13 cellular contexts compared by ENCODE assay signal in the genomic region with DNA sequence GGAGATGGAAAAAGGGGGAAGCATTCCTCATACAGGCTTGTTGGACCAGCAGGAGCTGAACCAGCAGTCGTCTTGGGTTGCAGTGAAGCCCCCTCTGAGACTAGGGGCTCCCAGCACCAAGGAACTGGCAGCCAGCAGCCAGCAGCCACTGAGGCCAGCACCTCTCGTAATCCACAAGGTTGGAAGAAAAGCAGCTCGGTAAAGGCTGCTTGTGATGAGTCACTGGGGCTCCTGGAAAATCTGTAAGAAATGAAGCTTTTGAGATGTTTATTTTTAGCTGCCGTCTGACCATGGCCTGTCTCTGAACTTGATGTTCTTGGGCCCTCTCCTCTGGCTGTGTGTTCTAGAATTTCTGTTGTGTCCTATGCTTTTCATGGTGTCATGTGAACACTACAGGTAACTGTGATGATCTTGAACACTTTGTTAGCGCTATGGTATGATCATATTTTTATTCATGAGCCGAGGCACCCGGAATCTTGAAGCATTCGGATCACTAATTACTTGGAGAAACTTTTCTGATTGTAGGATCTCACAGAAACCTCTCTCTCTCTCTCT. TPM values are rescaled to one million over a fixed set of nuclear protein-coding genes. Genes with fewer than 3 reads are reported as not detected.
DNase-seq lines count a peak whose midpoint lies in the region; ATAC-seq, FAIRE-seq and TF ChIP-seq lines count a peak whose summit lies in the region.
"Had no signal": no experiment of that assay in that cellular context is flagged by ENCODE, and none has a peak within 500 bp of the region (broad histone marks: within the 10 kb centered on the region; RNA-seq: fewer than 3 reads in every experiment).

No MANE protein-coding gene starts in this region.

- no peaks in the 10 kb centered on the region for H3K36me3 ChIP-seq in astrocyte (ENCODE audit: insufficient read depth, low read length)
- H3K36me3 ChIP-seq: heart left ventricle had no signal

- H3K27me3 Mint-ChIP-seq in astrocyte (ENCODE audit: low read depth, unreplicated experiment): no peaks in the 10 kb centered on the region
- H3K27me3 Mint-ChIP-seq in stimulated activated memory B cell treated with anti-CD40 and anti-IgM and Interleukin-4, amounts not matched to agents 10 μg/mL and 1 μg/mL and 100 μg/mL, for 72 hours: no peaks in the 10 kb centered on the region
- H3K27me3 Mint-ChIP-seq in activated CD8-positive, alpha-beta T cell treated with anti-CD3 and anti-CD28 coated beads for 36 hours: peaks cover 11% of the 10 kb centered on the region
- H3K27me3 Mint-ChIP-seq in immature natural killer cell (ENCODE audit: low read depth in 3 of 3): peaks cover 4 to 24% (median 5%) of the 10 kb centered on the region in 3 donors

- peak overlapping the region; percentile 20 for H3K4me3 Mint-ChIP-seq in astrocyte (ENCODE audit: unreplicated experiment)
- H3K4me3 Mint-ChIP-seq in stimulated activated memory B cell treated with anti-CD40 and anti-IgM and Interleukin-4, amounts not matched to agents 10 μg/mL and 1 μg/mL and 100 μg/mL, for 72 hours: no peak overlapping the region
- no peak overlapping the region for H3K4me3 Mint-ChIP-seq in activated CD8-positive, alpha-beta T cell treated with anti-CD3 and anti-CD28 coated beads for 36 hours
- H3K4me3 Mint-ChIP-seq in immature natural killer cell: no peak overlapping the region
- H3K4me3 Mint-ChIP-seq: central memory CD8-positive, alpha-beta T cell had no signal

- peaks cover 28% of the 10 kb centered on the region for H3K4me1 Mint-ChIP-seq in astrocyte (ENCODE audit: low read depth, unreplicated experiment)
- H3K4me1 Mint-ChIP-seq in stimulated activated memory B cell treated with anti-CD40 and anti-IgM and Interleukin-4, amounts not matched to agents 10 μg/mL and 1 μg/mL and 100 μg/mL, for 72 hours: peaks cover 11% of the 10 kb centered on the region
- H3K4me1 Mint-ChIP-seq in activated CD8-positive, alpha-beta T cell treated with anti-CD3 and anti-CD28 coated beads for 36 hours (ENCODE audit: low read depth): peaks cover 4% of the 10 kb centered on the region
- no peaks in the 10 kb centered on the region for H3K4me1 Mint-ChIP-seq in immature natural killer cell
- H3K4me1 Mint-ChIP-seq: central memory CD8-positive, alpha-beta T cell had no signal

- H3K27ac ChIP-seq in astrocyte (ENCODE audit: low read depth, low read length): peak overlapping the region; percentile 65

- intact Hi-C loops in activated CD8-positive, alpha-beta T cell treated with anti-CD3 and anti-CD28 coated beads for 36 hours (cut with micrococcal nuclease): no loop called here

- H3K4me3 ChIP-seq in astrocyte (ENCODE audit: insufficient read depth, low read depth, low read length) (peak overlapping the region; percentile 23), foreskin fibroblast (ENCODE audit: low read depth in 1 of 2, low read length in 2 of 2) (no peak overlapping the region)
- H3K4me3 ChIP-seq: heart left ventricle had no signal

- H3K27ac Mint-ChIP-seq in astrocyte (ENCODE audit: unreplicated experiment): peak overlapping the region; percentile 95
- peak overlapping the region; percentile 37 for H3K27ac Mint-ChIP-seq in stimulated activated memory B cell treated with anti-CD40 and anti-IgM and Interleukin-4, amounts not matched to agents 10 μg/mL and 1 μg/mL and 100 μg/mL, for 72 hours
- no peak overlapping the region for H3K27ac Mint-ChIP-seq in activated CD8-positive, alpha-beta T cell treated with anti-CD3 and anti-CD28 coated beads for 36 hours
- no peak overlapping the region for H3K27ac Mint-ChIP-seq in immature natural killer cell

- no peak overlapping the region for H2AFZ ChIP-seq in astrocyte (ENCODE audit: low read depth, low read length)

- POLR2A ChIA-PET in activated CD8-positive, alpha-beta T cell treated with anti-CD3 and anti-CD28 coated beads for 36 hours (lab: Charles Lee): no interaction called here

- in situ Hi-C loops in GM13977 (cut with MboI; ENCODE audit: low pct_unique_long_range_greater_than_20kb, low sequenced_read_pairs, unreplicated experiment): loop anchor here (25.0 kb wide), 1 partner anchor 437 kb away; a partner anchor contains a TSS

- H3K36me3 Mint-ChIP-seq in astrocyte (ENCODE audit: low read depth, unreplicated experiment): no peaks in the 10 kb centered on the region
- peaks cover 23% of the 10 kb centered on the region for H3K36me3 Mint-ChIP-seq in stimulated activated memory B cell treated with anti-CD40 and anti-IgM and Interleukin-4, amounts not matched to agents 10 μg/mL and 1 μg/mL and 100 μg/mL, for 72 hours
- no peaks in the 10 kb centered on the region for H3K36me3 Mint-ChIP-seq in activated CD8-positive, alpha-beta T cell treated with anti-CD3 and anti-CD28 coated beads for 36 hours (ENCODE audit: low read depth)
- H3K36me3 Mint-ChIP-seq in immature natural killer cell: no peaks in the 10 kb centered on the region

- H3K9me3 ChIP-seq in astrocyte (ENCODE audit: insufficient read depth, low read depth, low read length): no peaks in the 10 kb centered on the region
- H3K9me3 ChIP-seq: heart left ventricle had no signal

- peaks cover 18% of the 10 kb centered on the region for H3K4me1 ChIP-seq in astrocyte (ENCODE audit: insufficient read depth, low read length)

- no peak for FAIRE-seq in astrocyte (lab: Jason Lieb, UNC)

- H4K20me1 ChIP-seq in astrocyte (ENCODE audit: insufficient read depth, low read length): no peaks in the 10 kb centered on the region

- no peaks in the 10 kb centered on the region for H3K27me3 ChIP-seq in astrocyte (ENCODE audit: insufficient read depth, low read length)

- no peaks in the 10 kb centered on the region for H3K9me3 Mint-ChIP-seq in astrocyte (ENCODE audit: unreplicated experiment)
- H3K9me3 Mint-ChIP-seq in stimulated activated memory B cell treated with anti-CD40 and anti-IgM and Interleukin-4, amounts not matched to agents 10 μg/mL and 1 μg/mL and 100 μg/mL, for 72 hours: no peaks in the 10 kb centered on the region
- H3K9me3 Mint-ChIP-seq in activated CD8-positive, alpha-beta T cell treated with anti-CD3 and anti-CD28 coated beads for 36 hours: no peaks in the 10 kb centered on the region
- peaks cover 0 to 4% (median 0%) of the 10 kb centered on the region in 6 donors for H3K9me3 Mint-ChIP-seq in immature natural killer cell
- H3K9me3 Mint-ChIP-seq: central memory CD8-positive, alpha-beta T cell had no signal

- CTCF ChIA-PET in activated CD8-positive, alpha-beta T cell treated with anti-CD3 and anti-CD28 coated beads for 36 hours (lab: Charles Lee): interaction anchor here (3.7 kb wide), 1 partner anchor 14 kb away, joined by 12 read pairs; no protein-coding TSS in a partner anchor

- no peak for ATAC-seq in stimulated activated memory B cell treated with anti-CD40 and anti-IgM and Interleukin-4, amounts not matched to agents 10 μg/mL and 1 μg/mL and 100 μg/mL, for 72 hours
- ATAC-seq in activated CD8-positive, alpha-beta T cell treated with anti-CD3 and anti-CD28 coated beads for 36 hours: no peak

- peak overlapping the region; percentile 70 for H3K4me2 ChIP-seq in astrocyte (ENCODE audit: low read length)

- peaks cover 5% of the 10 kb centered on the region for H3K79me2 ChIP-seq in astrocyte (ENCODE audit: insufficient read depth, low read length)

- TF ChIP-seq CTCF in astrocyte (IDR thresholded peaks at IDR 0.05; ENCODE audit: insufficient read depth, low read depth, low read length) (no peak), foreskin fibroblast (IDR thresholded peaks at IDR 0.05; ENCODE audit: low read depth, low read length) (no peak), GM13977 (IDR thresholded peaks at IDR 0.05; ENCODE audit: extremely low read depth, insufficient read depth, missing control alignments) (no peak)
- no peak for TF ChIP-seq CTCF in activated CD8-positive, alpha-beta T cell treated with anti-CD3 and anti-CD28 coated beads for 36 hours (IDR thresholded peaks at IDR 0.05)

- H3K9ac ChIP-seq in astrocyte (ENCODE audit: low read length): peak overlapping the region; percentile 78

- DNase-seq in H4 (ENCODE audit: low spot score) (peak; percentile 62), astrocyte (ENCODE audit: low read depth) (peak; percentile 78), foreskin fibroblast (peak; percentile 40 to 68), GM13977 (ENCODE audit: low spot score) (no peak), immature natural killer cell (no peak)
- DNase-seq in stimulated activated CD4-positive, alpha-beta T cell treated with anti-CD3 and anti-CD28 coated beads, Interleukin-1b, Interleukin-23, amount 100 ng/mL, for 48 hours: no peak
- DNase-seq in activated CD8-positive, alpha-beta T cell treated with anti-CD3 and anti-CD28 coated beads for 36 hours: no peak
- DNase-seq: Calu3, heart left ventricle, NCI-H2107, RPMI8226 had no signal

RNA-seq across cellular contexts. Expression of a gene that starts 18.6 kb away (rescaled TPM):
- 6.9 TPM in 2 replicates for total RNA-seq in H4 (2014; rRNA removed; shearing (Covaris generic))
- 5.9 and 7.2 TPM in 2 replicates for total RNA-seq in astrocyte
- total RNA-seq in activated CD8-positive, alpha-beta T cell treated with anti-CD3 and anti-CD28 coated beads for 36 hours: not detected
- polyA plus RNA-seq in immature natural killer cell: under 1 TPM in 1 of 3 donors, not detected in 2; 0.69 TPM

Comparison
In these comparisons a context has a peak if more than half of its experiments do, and no peak if none do; other contexts are left out.
1. DNase-seq: peak in H4 (single experiment), astrocyte (single experiment) and foreskin fibroblast (2 of 2); none in GM13977 (single experiment), stimulated activated CD4-positive, alpha-beta T cell treated with anti-CD3 and anti-CD28 coated beads, Interleukin-1b, Interleukin-23, amount 100 ng/mL, for 48 hours (single experiment), activated CD8-positive, alpha-beta T cell treated with anti-CD3 and anti-CD28 coated beads for 36 hours (single experiment) and immature natural killer cell (0 of 3).
2. H3K27ac Mint-ChIP-seq: peak in astrocyte (single experiment) and stimulated activated memory B cell treated with anti-CD40 and anti-IgM and Interleukin-4, amounts not matched to agents 10 μg/mL and 1 μg/mL and 100 μg/mL, for 72 hours (single experiment); none in activated CD8-positive, alpha-beta T cell treated with anti-CD3 and anti-CD28 coated beads for 36 hours (single experiment) and immature natural killer cell (0 of 6).